In the genomic region with DNA sequence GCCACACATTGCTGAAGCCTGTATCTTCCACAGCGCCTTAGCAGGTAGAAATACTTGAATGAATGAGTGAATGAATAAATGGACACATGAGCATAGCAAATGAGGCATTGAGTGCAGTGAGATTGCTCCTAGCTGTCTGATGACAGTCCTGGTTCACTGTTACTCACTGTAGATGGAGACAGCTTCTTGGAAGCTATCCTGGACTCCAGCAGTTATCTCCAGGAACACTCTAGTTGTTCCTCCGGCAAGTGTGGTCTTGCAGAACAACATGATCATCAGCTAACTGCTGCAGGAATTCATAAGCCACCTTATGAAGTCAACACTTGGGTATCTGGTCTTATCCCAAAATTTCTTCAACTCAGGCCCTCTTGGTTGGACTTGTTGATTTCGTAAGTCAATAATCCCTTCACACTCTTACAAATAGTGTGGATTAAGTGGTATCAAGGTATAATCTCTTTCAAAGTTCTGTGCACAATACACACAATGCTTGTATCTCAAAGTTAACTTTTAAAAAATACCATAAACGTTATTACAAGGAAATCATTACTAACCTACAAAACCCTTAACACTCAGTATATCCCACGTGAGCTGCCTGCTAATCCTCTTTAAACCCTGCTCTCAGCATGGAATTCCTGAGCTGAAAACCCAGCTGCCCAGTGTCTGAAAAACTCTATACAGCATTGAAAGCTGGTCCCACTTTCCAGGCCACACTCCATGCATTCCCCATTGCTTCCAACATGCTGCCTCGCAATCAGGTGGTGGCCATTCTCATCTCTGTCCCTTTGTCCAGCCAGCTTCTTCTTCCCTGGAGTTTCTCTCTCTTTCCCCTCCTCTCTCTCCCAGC, we compare ENCODE assay signal across 1 cellular context.
TF ChIP-seq lines count a peak whose summit lies in the region.

No MANE protein-coding gene starts in this region.

TF ChIP-seq in IMR-90, 13 proteins besides CTCF, POLR2A, EP300 and RAD21:
- TF ChIP-seq RCOR1 (IDR thresholded peaks at IDR 0.05; ENCODE audit: insufficient replicate concordance, low read length) (no peak), BHLHE40 (IDR thresholded peaks at IDR 0.05; ENCODE audit: low read depth, low read length) (no peak), MAZ (IDR thresholded peaks at IDR 0.05; ENCODE audit: borderline replicate concordance, low read depth, low read length) (no peak)
